22 cellular contexts compared by ENCODE assay signal in the genomic region with DNA sequence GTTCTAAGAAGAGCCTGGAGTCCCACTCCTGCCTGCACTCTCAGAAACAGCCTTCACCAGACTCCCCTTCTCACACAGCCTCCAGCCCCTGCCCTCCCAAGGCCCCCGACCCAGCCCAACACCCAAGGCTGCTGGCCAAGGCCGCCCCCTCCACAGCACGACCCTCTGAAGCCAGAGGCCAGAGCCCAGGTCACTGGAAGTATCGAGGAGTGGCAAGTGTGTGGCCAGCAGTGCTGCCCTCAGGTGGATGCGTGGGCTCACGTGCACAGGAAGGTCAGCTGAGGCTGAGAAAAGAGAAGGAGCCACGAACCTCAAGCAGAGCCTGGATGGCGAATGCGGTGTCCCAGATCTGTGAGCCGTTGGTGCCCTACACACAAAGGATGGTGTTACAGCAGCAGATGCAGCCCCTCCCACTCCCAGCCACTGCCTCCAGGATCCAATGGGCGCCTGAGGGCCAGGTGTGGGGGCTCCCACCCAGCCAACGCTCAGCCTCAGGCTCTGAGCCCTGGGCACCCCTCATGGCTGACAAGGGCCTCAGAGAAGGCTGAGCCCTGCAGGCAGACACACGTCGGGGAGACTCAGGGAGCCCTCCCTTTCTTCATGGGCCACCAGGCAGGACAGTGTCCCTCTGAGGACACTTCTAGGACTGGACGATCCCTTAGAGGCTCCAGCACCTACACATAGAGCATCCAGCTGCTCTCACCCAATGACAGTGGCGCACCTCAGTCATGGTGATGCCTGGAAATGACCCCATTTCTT. TPM values are rescaled to one million over a fixed set of nuclear protein-coding genes. Genes with fewer than 3 reads are reported as not detected.
DNase-seq lines count a peak whose midpoint lies in the region; ATAC-seq, FAIRE-seq and TF ChIP-seq lines count a peak whose summit lies in the region.
"Had no signal": no experiment of that assay in that cellular context is flagged by ENCODE, and none has a peak within 500 bp of the region (broad histone marks: within the 10 kb centered on the region; RNA-seq: fewer than 3 reads in every experiment).

No MANE protein-coding gene starts in this region.

- H3K4me2 ChIP-seq in OCI-LY7 (ENCODE audit: low read length): no peak overlapping the region

- POLR2A ChIA-PET in OCI-LY7 (lab: Charles Lee): interaction anchor here (0.7 kb wide), 1 partner anchor 1196 kb away, joined by 3 read pairs; no protein-coding TSS in a partner anchor

- no peak for FAIRE-seq in GM19239 (lab: Jason Lieb, UNC)
- FAIRE-seq: A204.1 had no signal

- H3K36me3 ChIP-seq in WERI-Rb-1 (peaks cover 55% of the 10 kb centered on the region), tibial artery (peaks cover 68 to 100% (median 96%) of the 10 kb centered on the region in 3 donors), OCI-LY7 (ENCODE audit: insufficient read depth, low read length) (peaks cover 15% of the 10 kb centered on the region; the same call in 1 of the 2 replicates)

- no peaks in the 10 kb centered on the region for H4K20me1 ChIP-seq in OCI-LY7 (ENCODE audit: insufficient read depth, low read length)

- H3K79me2 ChIP-seq in OCI-LY7 (ENCODE audit: insufficient read depth, low read depth, low read length): no peaks in the 10 kb centered on the region

- BruUV-seq in OCI-LY7 (replicated peaks; lab: Mats Ljungman, UMichigan): no TSS peak

- no peaks in the 10 kb centered on the region for H3K9me2 ChIP-seq in OCI-LY7 (ENCODE audit: insufficient read depth, low read length)

- no peak overlapping the region for H2AFZ ChIP-seq in OCI-LY7 (ENCODE audit: low read length)

- H3K27me3 ChIP-seq in WERI-Rb-1 (ENCODE audit: insufficient read depth, low read depth, severe bottlenecking) (no peaks in the 10 kb centered on the region), layer of hippocampus (ENCODE audit: control insufficient read depth, insufficient read depth, low read length) (no peaks in the 10 kb centered on the region), tibial artery (no peaks in the 10 kb centered on the region)
- H3K27me3 ChIP-seq: esophagus squamous epithelium had no signal

- no peak for ATAC-seq in HG02759 (IDR thresholded peaks at IDR 0.05; ENCODE audit: unreplicated experiment)
- ATAC-seq: natural killer cell treated with Interleukin-12 subunit alpha and Interleukin-12 subunit beta and Interleukin-15 and Interleukin-18, amount 100 ng/mL, for 72 hours; Panc1; stimulated activated naive B cell treated with anti-CD40 and anti-IgM and Interleukin-4, amounts not matched to agents 10 μg/mL and 1 μg/mL and 100 μg/mL, for 72 hours had no signal

- H3K9me3 ChIP-seq in WERI-Rb-1 (ENCODE audit: severe bottlenecking) (no peaks in the 10 kb centered on the region), tibial artery (no peaks in the 10 kb centered on the region), OCI-LY7 (ENCODE audit: low read length) (no peaks in the 10 kb centered on the region)
- H3K9me3 ChIP-seq: esophagus squamous epithelium had no signal

- H3K4me1 ChIP-seq in tibial artery: no peaks in the 10 kb centered on the region
- peaks cover 3% of the 10 kb centered on the region for H3K4me1 ChIP-seq in OCI-LY7 (ENCODE audit: insufficient read depth, low read length, poor library complexity, severe bottlenecking)
- H3K4me1 ChIP-seq: esophagus squamous epithelium had no signal

- CTCF ChIA-PET in OCI-LY7 (lab: Charles Lee; ENCODE audit: unreplicated experiment): no interaction called here

- TF ChIP-seq CTCF in WERI-Rb-1 (IDR thresholded peaks at IDR 0.05; ENCODE audit: low read depth, low read length): peak; percentile 68
- TF ChIP-seq CTCF in tibial artery (IDR thresholded peaks at IDR 0.05): no peak
- TF ChIP-seq CTCF in OCI-LY7 (conservative IDR thresholded peaks at IDR 0.05; ENCODE audit: low read length): no peak

- peak; percentile 54 for DNase-seq in activated effector memory CD4-positive, alpha-beta T cell treated with anti-CD3 and anti-CD28 coated beads, Interleukin-2, amount 50 U/mL, for 16 hours
- DNase-seq in activated effector memory CD4-positive, alpha-beta T cell treated with Interleukin-2 at 50 U/mL for 16 hours: no peak
- no peak for DNase-seq in WERI-Rb-1
- DNase-seq in tibial artery: peak; percentile 15 to 60
- DNase-seq in OCI-LY7 (ENCODE audit: low spot score): no peak
- DNase-seq in GM19239 (ENCODE audit: insufficient read length, low spot score): no peak
- DNase-seq: activated CD4-positive, alpha-beta T cell treated with anti-CD3 and anti-CD28 coated beads, Interleukin-2, amount 50 U/mL, for 48 hours; DMS79 treated with DMSO at 0.1 percent for 48 hours; esophagus squamous epithelium; glutamatergic neuron; immature natural killer cell; mesenchymal stem cell; MV-4-11; NCI-H2029 treated with DMSO at 0.1 percent for 48 hours; NCI-H69; stimulated activated naive B cell treated with anti-CD40 and anti-IgM and Interleukin-4, amounts not matched to agents 10 μg/mL and 1 μg/mL and 100 μg/mL, for 72 hours had no signal

- H3K4me3 ChIP-seq in WERI-Rb-1 (ENCODE audit: low read depth, low read length) (no peak overlapping the region), tibial artery (no peak overlapping the region), OCI-LY7 (ENCODE audit: low read depth, low read length, poor library complexity, severe bottlenecking) (no peak overlapping the region)
- H3K4me3 ChIP-seq: esophagus squamous epithelium had no signal

- no peak overlapping the region for H3K27ac ChIP-seq in WERI-Rb-1
- H3K27ac ChIP-seq in layer of hippocampus (ENCODE audit: low read depth, low read length): peak overlapping the region; percentile 46
- H3K27ac ChIP-seq in tibial artery: no peak overlapping the region
- H3K27ac ChIP-seq in OCI-LY7 (ENCODE audit: low read depth, low read length, poor library complexity, severe bottlenecking): no peak overlapping the region
- H3K27ac ChIP-seq: C4-2B, esophagus squamous epithelium had no signal

- intact Hi-C loops in tibial artery (cut with DNase I; ENCODE audit: low total_unique reads): no loop called here
- intact Hi-C loops in OCI-LY7 (cut with micrococcal nuclease; ENCODE audit: unreplicated experiment): no loop called here

RNA-seq across cellular contexts. Expression of gene LSS, which starts 18.0 kb away (rescaled TPM):
- 33.9 and 45.4 TPM in 2 replicates for total RNA-seq in OCI-LY7 (2014; rRNA removed; shearing (Covaris generic))
- 97.5 and 137 TPM in 2 replicates for total RNA-seq in OCI-LY7 (2022)

RNA-seq across cellular contexts. Expression of gene SPATC1L, which starts 26.3 kb away (rescaled TPM):
- 2.0 and 4.7 TPM in 2 replicates for total RNA-seq in OCI-LY7 (2014; rRNA removed; shearing (Covaris generic))
- 8.3 and 10.4 TPM in 2 replicates for total RNA-seq in OCI-LY7 (2022)

RNA-seq across cellular contexts. Expression of gene FTCD, which starts 55.2 kb away (rescaled TPM):
- 0.06 and 0.21 TPM in 2 replicates for total RNA-seq in OCI-LY7 (2014; rRNA removed; shearing (Covaris generic))
- total RNA-seq in OCI-LY7 (2022): 0.41 and 1.1 TPM in 2 replicates
- total RNA-seq: esophagus squamous epithelium; natural killer cell treated with Interleukin-12 subunit alpha and Interleukin-12 subunit beta and Interleukin-15 and Interleukin-18, amount 100 ng/mL, for 72 hours had no signal

Comparison
In these comparisons a context has a peak if more than half of its experiments do, and no peak if none do; other contexts are left out.
1. DNase-seq: peak in activated effector memory CD4-positive, alpha-beta T cell treated with anti-CD3 and anti-CD28 coated beads, Interleukin-2, amount 50 U/mL, for 16 hours (single experiment) and tibial artery (2 of 2); none in activated effector memory CD4-positive, alpha-beta T cell treated with Interleukin-2 at 50 U/mL for 16 hours (single experiment), WERI-Rb-1 (single experiment), OCI-LY7 (single experiment) and GM19239 (single experiment).